Comparison of ENCODE assay signal across 1 cellular context in the genomic region with DNA sequence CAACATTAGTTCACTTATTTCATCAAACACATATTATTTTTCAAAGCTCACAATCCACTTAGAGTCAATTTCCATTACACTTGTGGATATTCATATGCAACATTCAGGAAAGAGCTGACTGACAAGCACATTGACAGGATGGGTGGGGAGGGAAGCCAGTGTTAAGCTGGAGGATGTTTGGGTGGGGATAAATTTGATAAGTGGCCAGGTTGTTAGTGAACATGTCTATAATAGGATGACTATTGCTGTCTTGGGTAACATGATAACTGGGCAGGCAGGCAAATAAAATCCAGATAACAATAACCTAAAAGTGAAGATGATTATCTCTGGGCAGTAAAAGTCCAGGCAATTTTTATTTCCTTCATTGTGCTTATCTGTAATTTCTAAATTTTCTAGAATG.
TF ChIP-seq lines count a peak whose summit lies in the region.

No MANE protein-coding gene starts in this region.

TF ChIP-seq in SK-N-SH, 30 proteins besides CTCF, POLR2A, EP300 and RAD21 (continued from another document):
- TF ChIP-seq, protein P1, sequence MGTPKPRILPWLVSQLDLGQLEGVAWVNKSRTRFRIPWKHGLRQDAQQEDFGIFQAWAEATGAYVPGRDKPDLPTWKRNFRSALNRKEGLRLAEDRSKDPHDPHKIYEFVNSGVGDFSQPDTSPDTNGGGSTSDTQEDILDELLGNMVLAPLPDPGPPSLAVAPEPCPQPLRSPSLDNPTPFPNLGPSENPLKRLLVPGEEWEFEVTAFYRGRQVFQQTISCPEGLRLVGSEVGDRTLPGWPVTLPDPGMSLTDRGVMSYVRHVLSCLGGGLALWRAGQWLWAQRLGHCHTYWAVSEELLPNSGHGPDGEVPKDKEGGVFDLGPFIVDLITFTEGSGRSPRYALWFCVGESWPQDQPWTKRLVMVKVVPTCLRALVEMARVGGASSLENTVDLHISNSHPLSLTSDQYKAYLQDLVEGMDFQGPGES (IDR thresholded peaks at IDR 0.05; ENCODE audit: low read depth, low read length), result no peak
- no peak for TF ChIP-seq SIN3A (IDR thresholded peaks at IDR 0.05; ENCODE audit: borderline replicate concordance, low read depth, low read length)
- no peak for TF ChIP-seq POLR2AphosphoS5 (IDR thresholded peaks at IDR 0.05; ENCODE audit: low read depth, low read length)
- TF ChIP-seq YY1 (IDR thresholded peaks at IDR 0.05; ENCODE audit: low read depth), result no peak
- no peak for TF ChIP-seq RXRA (IDR thresholded peaks at IDR 0.05; ENCODE audit: borderline replicate concordance, low read depth)
- TF ChIP-seq TCF12 (IDR thresholded peaks at IDR 0.05), result no peak
- TF ChIP-seq FOXJ3 (CRISPR knock-in tag; IDR thresholded peaks at IDR 0.05), result no peak
- no peak for TF ChIP-seq MXI1 (IDR thresholded peaks at IDR 0.05; ENCODE audit: low read depth, low read length)
- TF ChIP-seq, protein P2, sequence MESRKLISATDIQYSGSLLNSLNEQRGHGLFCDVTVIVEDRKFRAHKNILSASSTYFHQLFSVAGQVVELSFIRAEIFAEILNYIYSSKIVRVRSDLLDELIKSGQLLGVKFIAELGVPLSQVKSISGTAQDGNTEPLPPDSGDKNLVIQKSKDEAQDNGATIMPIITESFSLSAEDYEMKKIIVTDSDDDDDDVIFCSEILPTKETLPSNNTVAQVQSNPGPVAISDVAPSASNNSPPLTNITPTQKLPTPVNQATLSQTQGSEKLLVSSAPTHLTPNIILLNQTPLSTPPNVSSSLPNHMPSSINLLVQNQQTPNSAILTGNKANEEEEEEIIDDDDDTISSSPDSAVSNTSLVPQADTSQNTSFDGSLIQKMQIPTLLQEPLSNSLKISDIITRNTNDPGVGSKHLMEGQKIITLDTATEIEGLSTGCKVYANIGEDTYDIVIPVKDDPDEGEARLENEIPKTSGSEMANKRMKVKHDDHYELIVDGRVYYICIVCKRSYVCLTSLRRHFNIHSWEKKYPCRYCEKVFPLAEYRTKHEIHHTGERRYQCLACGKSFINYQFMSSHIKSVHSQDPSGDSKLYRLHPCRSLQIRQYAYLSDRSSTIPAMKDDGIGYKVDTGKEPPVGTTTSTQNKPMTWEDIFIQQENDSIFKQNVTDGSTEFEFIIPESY (IDR thresholded peaks at IDR 0.05; ENCODE audit: borderline replicate concordance, low read depth), result no peak
- no peak for TF ChIP-seq SMC3 (IDR thresholded peaks at IDR 0.05; ENCODE audit: low read depth, low read length)
- TF ChIP-seq RCOR1 (IDR thresholded peaks at IDR 0.05; ENCODE audit: low read length), result no peak
